Comparison of ENCODE assay signal across 18 cellular contexts in the genomic region with DNA sequence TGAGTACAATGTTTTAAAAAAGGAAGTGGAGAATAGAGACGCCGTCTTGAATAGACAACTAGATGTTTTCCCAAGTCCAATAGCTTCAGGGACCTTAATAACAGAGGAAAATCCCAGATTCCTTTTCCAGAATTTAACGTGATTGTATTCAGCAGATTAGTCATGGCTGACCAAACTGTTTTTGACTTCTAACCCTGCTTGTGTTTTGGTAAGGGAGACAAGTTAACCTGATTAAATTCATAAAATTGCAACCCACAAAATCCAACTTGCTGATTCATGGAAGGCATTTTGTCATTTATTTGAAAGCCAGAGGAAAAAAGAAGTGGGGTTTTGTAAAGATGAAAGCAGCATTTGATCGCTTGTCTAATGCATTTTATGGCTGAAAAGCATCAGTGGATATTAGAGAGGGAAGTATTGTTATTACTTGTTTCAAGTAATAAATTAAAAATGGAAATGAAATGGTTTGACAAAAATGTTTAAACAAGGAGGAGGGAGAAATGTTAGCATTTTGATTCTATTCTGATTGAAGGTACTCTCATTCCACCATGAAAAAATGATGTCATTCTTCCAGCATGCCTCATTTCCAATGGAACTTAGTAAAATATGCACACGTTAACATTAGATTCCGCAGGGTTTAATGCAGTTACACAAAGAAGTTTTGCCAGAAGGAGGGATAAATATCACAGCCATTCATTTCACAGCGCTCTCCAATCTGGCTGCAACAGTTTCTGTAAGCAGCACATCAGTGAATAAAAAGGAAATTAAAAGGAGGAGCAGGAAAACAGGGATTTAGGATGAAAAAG.
DNase-seq lines count a peak whose midpoint lies in the region; ATAC-seq and TF ChIP-seq lines count a peak whose summit lies in the region.
"Had no signal": no experiment of that assay in that cellular context is flagged by ENCODE, and none has a peak within 500 bp of the region (broad histone marks: within the 10 kb centered on the region; RNA-seq: fewer than 3 reads in every experiment).

No MANE protein-coding gene starts in this region.

- H3K4me3 ChIP-seq in AG04450 (ENCODE audit: low read depth, low read length) = no peak overlapping the region
- H3K4me3 ChIP-seq in HEK293 (ENCODE audit: low read depth, low read length) = no peak overlapping the region
- H3K4me3 ChIP-seq in brain microvascular endothelial cell (ENCODE audit: low read depth, low read length) = peak overlapping the region; percentile 7
- H3K4me3 ChIP-seq in lower lobe of right lung = peak overlapping the region; percentile 2
- no peak overlapping the region for H3K4me3 ChIP-seq in GM23338
- H3K4me3 ChIP-seq: prostate gland had no signal

- H2AFZ ChIP-seq in GM23338 = no peak overlapping the region

- H3K4me3 Mint-ChIP-seq in GM23338 = no peak overlapping the region
- H3K4me3 Mint-ChIP-seq: stimulated activated naive B cell treated with anti-CD40 and anti-IgM and Interleukin-4, amounts not matched to agents 10 μg/mL and 1 μg/mL and 100 μg/mL, for 72 hours; WTC11 had no signal

- H3F3A ChIP-seq in GM23338 (replicated peaks; ENCODE audit: low read depth) = no peaks in the 10 kb centered on the region

- H3K36me3 Mint-ChIP-seq in GM23338 (ENCODE audit: low read depth) = no peaks in the 10 kb centered on the region
- H3K36me3 Mint-ChIP-seq: stimulated activated naive B cell treated with anti-CD40 and anti-IgM and Interleukin-4, amounts not matched to agents 10 μg/mL and 1 μg/mL and 100 μg/mL, for 72 hours; WTC11 had no signal

- CTCF ChIA-PET in AG04450 (lab: Charles Lee) (interaction anchor here (0.6 kb wide), 1 partner anchor 83 kb away, joined by 3 read pairs; no protein-coding TSS in a partner anchor), HEK293 (lab: Yijun Ruan, JAX) (no interaction called here)

- in situ Hi-C loops in brain microvascular endothelial cell (cut with HindIII; ENCODE audit: low pct_ligation_motif_present, low sequenced_read_pairs) = no loop called here

- no peaks in the 10 kb centered on the region for H3K9me2 ChIP-seq in GM23338 (ENCODE audit: insufficient read depth)

- no peak for TF ChIP-seq CTCF in AG04450 (IDR thresholded peaks at IDR 0.05; ENCODE audit: low read depth, low read length)
- no peak for TF ChIP-seq CTCF in HEK293 (tag by site-specific recombination; IDR thresholded peaks at IDR 0.05)
- TF ChIP-seq CTCF in brain microvascular endothelial cell (IDR thresholded peaks at IDR 0.05; ENCODE audit: low read depth, low read length, missing control alignments) = no peak
- TF ChIP-seq CTCF in lower lobe of right lung (IDR thresholded peaks at IDR 0.05) = no peak
- TF ChIP-seq CTCF in GM23338 (conservative IDR thresholded peaks at IDR 0.05; ENCODE audit: low read depth in 2 of 2) = no peak

- ATAC-seq in lower lobe of right lung (no peak), GM18520 (IDR thresholded peaks at IDR 0.05; ENCODE audit: unreplicated experiment) (no peak), GM23338 (no peak)
- ATAC-seq: stimulated activated naive B cell treated with anti-CD40 and anti-IgM and Interleukin-4, amounts not matched to agents 10 μg/mL and 1 μg/mL and 100 μg/mL, for 72 hours; WTC11 had no signal

- H3K4me2 ChIP-seq in GM23338 = no peak overlapping the region
- H3K4me2 ChIP-seq: KMS-11 had no signal

- H3K27ac Mint-ChIP-seq in GM23338 = no peak overlapping the region; the same call in 1 of the 2 replicates
- H3K27ac Mint-ChIP-seq: stimulated activated naive B cell treated with anti-CD40 and anti-IgM and Interleukin-4, amounts not matched to agents 10 μg/mL and 1 μg/mL and 100 μg/mL, for 72 hours; WTC11 had no signal

- TF ChIP-seq POLR2A in erythroblast (IDR thresholded peaks at IDR 0.05; ENCODE audit: low read length) = no peak

- no peaks in the 10 kb centered on the region for H3K79me2 ChIP-seq in GM23338 (replicated peaks; ENCODE audit: insufficient read depth)

- DNase-seq in AG04450 (ENCODE audit: low read depth, low spot score) (peak; percentile 37), brain microvascular endothelial cell (peak; percentile 35), lower lobe of right lung (no peak), T1000 (lab: John Stamatoyannopoulos, UW) (no peak), erythroblast (lab: John Stamatoyannopoulos, UW) (no peak), GM23338 (ENCODE audit: low spot score) (no peak)
- DNase-seq: activated T-cell treated with anti-CD3 and anti-CD28 coated beads for 4 hours; amygdala; hypothalamus; NCI-H187 treated with DMSO at 0.1 percent for 48 hours; stimulated activated CD4-positive, alpha-beta T cell treated with anti-CD3 and anti-CD28 coated beads, Interleukin-4, amount 100 ng/mL, for 24 hours; stimulated activated naive B cell treated with anti-CD40 and anti-IgM and Interleukin-4, amounts not matched to agents 10 μg/mL and 1 μg/mL and 100 μg/mL, for 72 hours had no signal

- peaks cover 17% of the 10 kb centered on the region for H3K4me1 Mint-ChIP-seq in GM23338
- H3K4me1 Mint-ChIP-seq: stimulated activated naive B cell treated with anti-CD40 and anti-IgM and Interleukin-4, amounts not matched to agents 10 μg/mL and 1 μg/mL and 100 μg/mL, for 72 hours had no signal

- H3K9me3 Mint-ChIP-seq in GM23338 = no peaks in the 10 kb centered on the region
- H3K9me3 Mint-ChIP-seq: WTC11 had no signal

- no peaks in the 10 kb centered on the region for H3K36me3 ChIP-seq in HEK293 (ENCODE audit: control insufficient read depth in 2 of 2, insufficient read depth in 1 of 2, low read length in 2 of 2)
- H3K36me3 ChIP-seq in brain microvascular endothelial cell (replicated peaks) = no peaks in the 10 kb centered on the region
- no peaks in the 10 kb centered on the region for H3K36me3 ChIP-seq in lower lobe of right lung
- H3K36me3 ChIP-seq in GM23338 (ENCODE audit: insufficient read depth) = no peaks in the 10 kb centered on the region
- H3K36me3 ChIP-seq: prostate gland had no signal

- POLR2A ChIA-PET in AG04450 (lab: Yijun Ruan, JAX) (interaction anchor here (1.5 kb wide), 1 partner anchor 101 kb away, joined by 3 read pairs; no protein-coding TSS in a partner anchor), HEK293 (lab: Yijun Ruan, JAX) (no interaction called here)

- peaks cover 3% of the 10 kb centered on the region; the same call in 1 of the 2 replicates for H3K9me3 ChIP-seq in AG04450 (ENCODE audit: control insufficient read depth, insufficient read depth, low read length)
- no peaks in the 10 kb centered on the region for H3K9me3 ChIP-seq in HEK293 (ENCODE audit: control insufficient read depth, insufficient read depth, low read depth, low read length)
- no peaks in the 10 kb centered on the region for H3K9me3 ChIP-seq in lower lobe of right lung
- H3K9me3 ChIP-seq: prostate gland had no signal

- no peaks in the 10 kb centered on the region for H3K4me1 ChIP-seq in HEK293 (ENCODE audit: control insufficient read depth, insufficient read depth, low read length)
- no peaks in the 10 kb centered on the region for H3K4me1 ChIP-seq in lower lobe of right lung
- peaks cover 11% of the 10 kb centered on the region; the same call in 1 of the 2 replicates for H3K4me1 ChIP-seq in GM23338 (ENCODE audit: insufficient read depth)
- H3K4me1 ChIP-seq: prostate gland had no signal

- intact Hi-C loops in lower lobe of right lung (cut with DNase I) = no loop called here

- H3K27me3 ChIP-seq in AG04450 (ENCODE audit: control insufficient read depth, insufficient read depth, low read length) (no peaks in the 10 kb centered on the region), brain microvascular endothelial cell (replicated peaks) (no peaks in the 10 kb centered on the region), lower lobe of right lung (ENCODE audit: low read depth) (no peaks in the 10 kb centered on the region), GM23338 (ENCODE audit: insufficient read depth) (no peaks in the 10 kb centered on the region)

- H3K27ac ChIP-seq in AG04450 (ENCODE audit: low read depth, low read length) (no peak overlapping the region), HEK293 (ENCODE audit: extremely low read depth, low read depth, low read length) (no peak overlapping the region), brain microvascular endothelial cell (peak overlapping the region; percentile 68), lower lobe of right lung (no peak overlapping the region), GM23338 (ENCODE audit: low read depth) (no peak overlapping the region)
- H3K27ac ChIP-seq: C4-2B, KMS-11, prostate gland had no signal

- no peaks in the 10 kb centered on the region for H4K20me1 ChIP-seq in GM23338 (replicated peaks; ENCODE audit: insufficient read depth)

- no peaks in the 10 kb centered on the region for H3K27me3 Mint-ChIP-seq in GM23338 (ENCODE audit: insufficient read depth, low read depth, poor library complexity)
- H3K27me3 Mint-ChIP-seq: stimulated activated naive B cell treated with anti-CD40 and anti-IgM and Interleukin-4, amounts not matched to agents 10 μg/mL and 1 μg/mL and 100 μg/mL, for 72 hours had no signal

TF ChIP-seq in HEK293, 187 proteins besides CTCF, POLR2A, EP300 and RAD21:
- TF ChIP-seq ATF2 (tag by site-specific recombination; IDR thresholded peaks at IDR 0.05; ENCODE audit: low read depth) = 0 out of 2 replicates have a peak, but pooled peaks have one; percentile 6
- no peak for TF ChIP-seq MYNN (tag by site-specific recombination; IDR thresholded peaks at IDR 0.05; ENCODE audit: borderline replicate concordance)

TF ChIP-seq in GM23338, 12 proteins besides CTCF, POLR2A, EP300 and RAD21 (continues in another document):
- TF ChIP-seq ZNF114 (CRISPR knock-in tag; IDR thresholded peaks at IDR 0.05) = no peak
- TF ChIP-seq, protein P1, sequence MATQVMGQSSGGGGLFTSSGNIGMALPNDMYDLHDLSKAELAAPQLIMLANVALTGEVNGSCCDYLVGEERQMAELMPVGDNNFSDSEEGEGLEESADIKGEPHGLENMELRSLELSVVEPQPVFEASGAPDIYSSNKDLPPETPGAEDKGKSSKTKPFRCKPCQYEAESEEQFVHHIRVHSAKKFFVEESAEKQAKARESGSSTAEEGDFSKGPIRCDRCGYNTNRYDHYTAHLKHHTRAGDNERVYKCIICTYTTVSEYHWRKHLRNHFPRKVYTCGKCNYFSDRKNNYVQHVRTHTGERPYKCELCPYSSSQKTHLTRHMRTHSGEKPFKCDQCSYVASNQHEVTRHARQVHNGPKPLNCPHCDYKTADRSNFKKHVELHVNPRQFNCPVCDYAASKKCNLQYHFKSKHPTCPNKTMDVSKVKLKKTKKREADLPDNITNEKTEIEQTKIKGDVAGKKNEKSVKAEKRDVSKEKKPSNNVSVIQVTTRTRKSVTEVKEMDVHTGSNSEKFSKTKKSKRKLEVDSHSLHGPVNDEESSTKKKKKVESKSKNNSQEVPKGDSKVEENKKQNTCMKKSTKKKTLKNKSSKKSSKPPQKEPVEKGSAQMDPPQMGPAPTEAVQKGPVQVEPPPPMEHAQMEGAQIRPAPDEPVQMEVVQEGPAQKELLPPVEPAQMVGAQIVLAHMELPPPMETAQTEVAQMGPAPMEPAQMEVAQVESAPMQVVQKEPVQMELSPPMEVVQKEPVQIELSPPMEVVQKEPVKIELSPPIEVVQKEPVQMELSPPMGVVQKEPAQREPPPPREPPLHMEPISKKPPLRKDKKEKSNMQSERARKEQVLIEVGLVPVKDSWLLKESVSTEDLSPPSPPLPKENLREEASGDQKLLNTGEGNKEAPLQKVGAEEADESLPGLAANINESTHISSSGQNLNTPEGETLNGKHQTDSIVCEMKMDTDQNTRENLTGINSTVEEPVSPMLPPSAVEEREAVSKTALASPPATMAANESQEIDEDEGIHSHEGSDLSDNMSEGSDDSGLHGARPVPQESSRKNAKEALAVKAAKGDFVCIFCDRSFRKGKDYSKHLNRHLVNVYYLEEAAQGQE (IDR thresholded peaks at IDR 0.05; ENCODE audit: unreplicated experiment) = no peak

Comparison
In these comparisons a context has a peak if more than half of its experiments do, and no peak if none do; other contexts are left out.
1. DNase-seq: peak in AG04450 (single experiment) and brain microvascular endothelial cell (single experiment); none in lower lobe of right lung (single experiment), T1000 (single experiment), erythroblast (0 of 2) and GM23338 (single experiment).
2. H3K4me3 ChIP-seq: peak in brain microvascular endothelial cell (single experiment) and lower lobe of right lung (single experiment); none in AG04450 (single experiment), HEK293 (single experiment) and GM23338 (single experiment).